15 cellular contexts compared by ENCODE assay signal in the genomic region with DNA sequence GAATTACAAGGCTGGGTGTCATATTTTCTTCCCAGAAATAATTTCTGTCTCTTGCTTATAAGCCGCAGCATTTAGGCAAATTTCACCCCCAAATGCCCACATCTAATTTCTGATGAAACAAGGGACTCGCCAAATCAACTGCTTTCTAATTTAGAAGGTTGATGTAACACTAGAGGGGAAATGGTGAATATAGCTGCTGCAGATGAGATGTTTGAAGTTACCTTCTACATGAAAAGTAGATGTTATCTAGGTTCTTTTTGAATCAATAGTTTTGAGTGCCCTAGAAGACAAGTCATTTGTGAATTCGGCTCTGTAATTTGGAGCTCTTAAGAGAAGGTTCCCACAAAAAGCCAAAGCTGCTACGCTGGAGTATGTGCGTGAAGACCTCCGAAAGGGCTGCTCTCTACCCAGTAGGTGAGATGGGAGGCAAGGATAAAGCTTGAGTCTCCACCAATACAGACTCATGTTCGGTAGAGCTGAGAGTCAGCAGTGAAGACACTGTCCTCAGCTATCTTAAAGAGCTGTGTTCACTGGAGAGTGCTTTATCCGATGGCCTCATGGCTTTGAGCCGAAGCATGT.
DNase-seq lines count a peak whose midpoint lies in the region; ATAC-seq lines count a peak whose summit lies in the region.
"Had no signal": no experiment of that assay in that cellular context is flagged by ENCODE, and none has a peak within 500 bp of the region (broad histone marks: within the 10 kb centered on the region; RNA-seq: fewer than 3 reads in every experiment).

No MANE protein-coding gene starts in this region.

- peaks cover 0 to under 1% (median 0%) of the 10 kb centered on the region in 7 donors for H3K9me3 Mint-ChIP-seq in CD4-positive, CD25-positive, alpha-beta regulatory T cell
- no peaks in the 10 kb centered on the region for H3K9me3 Mint-ChIP-seq in stimulated activated effector memory CD8-positive, alpha-beta T cell treated with anti-CD3 and anti-CD28 coated beads, Interleukin-12 subunit alpha, Interleukin-12 subunit beta, amount 100 ng/mL, for 72 hours

- peak overlapping the region; percentile 81 for H3K27ac ChIP-seq in CD4-positive, CD25-positive, alpha-beta regulatory T cell (ENCODE audit: insufficient read depth, low read length, poor library complexity, severe bottlenecking)
- H3K27ac ChIP-seq: 22Rv1, A549, C4-2B, HL-60 had no signal

- ATAC-seq in activated CD4-positive, CD25-positive, alpha-beta regulatory T cell treated with anti-CD3 and anti-CD28 coated beads, Interleukin-2, amount 50 U/mL, for 24 hours: peak; percentile 65 to 73
- ATAC-seq in CD4-positive, CD25-positive, alpha-beta regulatory T cell (ENCODE audit: low read depth in 2 of 2): peak; percentile 68
- ATAC-seq in GM18868 (IDR thresholded peaks at IDR 0.05; ENCODE audit: unreplicated experiment) (peak; percentile 47), HG02610 (IDR thresholded peaks at IDR 0.05; ENCODE audit: unreplicated experiment) (no peak)
- peak; percentile 37 for ATAC-seq in stimulated activated effector memory CD8-positive, alpha-beta T cell treated with anti-CD3 and anti-CD28 coated beads, Interleukin-12 subunit alpha, Interleukin-12 subunit beta, amount 100 ng/mL, for 72 hours
- ATAC-seq: A549 had no signal

- H3K36me3 Mint-ChIP-seq in CD4-positive, CD25-positive, alpha-beta regulatory T cell: no peaks in the 10 kb centered on the region
- no peaks in the 10 kb centered on the region for H3K36me3 Mint-ChIP-seq in stimulated activated effector memory CD8-positive, alpha-beta T cell treated with anti-CD3 and anti-CD28 coated beads, Interleukin-12 subunit alpha, Interleukin-12 subunit beta, amount 100 ng/mL, for 72 hours

- H3K36me3 ChIP-seq in CD4-positive, CD25-positive, alpha-beta regulatory T cell (ENCODE audit: control insufficient read depth, insufficient read depth, low read length): no peaks in the 10 kb centered on the region

- no peaks in the 10 kb centered on the region for H3K27me3 Mint-ChIP-seq in CD4-positive, CD25-positive, alpha-beta regulatory T cell

- H3K4me3 Mint-ChIP-seq in CD4-positive, CD25-positive, alpha-beta regulatory T cell: peak overlapping the region; percentile 88 to 93 (median 91)
- H3K4me3 Mint-ChIP-seq in stimulated activated effector memory CD8-positive, alpha-beta T cell treated with anti-CD3 and anti-CD28 coated beads, Interleukin-12 subunit alpha, Interleukin-12 subunit beta, amount 100 ng/mL, for 72 hours: no peak overlapping the region

- H3K4me1 Mint-ChIP-seq in CD4-positive, CD25-positive, alpha-beta regulatory T cell: peaks cover 11 to 35% (median 24%) of the 10 kb centered on the region in 4 donors
- peaks cover 8% of the 10 kb centered on the region for H3K4me1 Mint-ChIP-seq in stimulated activated effector memory CD8-positive, alpha-beta T cell treated with anti-CD3 and anti-CD28 coated beads, Interleukin-12 subunit alpha, Interleukin-12 subunit beta, amount 100 ng/mL, for 72 hours

- H3K4me1 ChIP-seq in CD4-positive, CD25-positive, alpha-beta regulatory T cell (ENCODE audit: control insufficient read depth, insufficient read depth, low read length, poor library complexity, severe bottlenecking): peaks cover 19% of the 10 kb centered on the region
- H3K4me1 ChIP-seq: A549, Caco-2 had no signal

- no peaks in the 10 kb centered on the region for H3K9me3 ChIP-seq in CD4-positive, CD25-positive, alpha-beta regulatory T cell (ENCODE audit: control insufficient read depth in 2 of 2, low read length in 2 of 2)
- H3K9me3 ChIP-seq: A549, Caco-2 had no signal

- no peaks in the 10 kb centered on the region for H3K27me3 ChIP-seq in CD4-positive, CD25-positive, alpha-beta regulatory T cell (ENCODE audit: control insufficient read depth, insufficient read depth, low read length)

- peak overlapping the region; percentile 97 for H3K4me3 ChIP-seq in CD4-positive, CD25-positive, alpha-beta regulatory T cell (ENCODE audit: low read depth, low read length)
- H3K4me3 ChIP-seq: A549 had no signal

- H3K27ac Mint-ChIP-seq in CD4-positive, CD25-positive, alpha-beta regulatory T cell: peak overlapping the region; percentile 89 to 96 (median 89)
- no peak overlapping the region for H3K27ac Mint-ChIP-seq in stimulated activated effector memory CD8-positive, alpha-beta T cell treated with anti-CD3 and anti-CD28 coated beads, Interleukin-12 subunit alpha, Interleukin-12 subunit beta, amount 100 ng/mL, for 72 hours

- DNase-seq in activated CD4-positive, CD25-positive, alpha-beta regulatory T cell treated with anti-CD3 and anti-CD28 coated beads, Interleukin-2, amount 50 U/mL, for 72 hours: no peak
- DNase-seq in CD4-positive, CD25-positive, alpha-beta regulatory T cell: peak in 2 of 3 donors; percentile 35 to 42
- DNase-seq in stimulated activated effector memory CD8-positive, alpha-beta T cell treated with anti-CD3 and anti-CD28 coated beads, Interleukin-12 subunit alpha, Interleukin-12 subunit beta, amount 100 ng/mL, for 72 hours (ENCODE audit: low spot score in 2 of 2): no peak
- no peak for DNase-seq in SHP77 treated with DMSO at 0.1 percent for 48 hours (lab: John Stamatoyannopoulos, UW)
- DNase-seq: AML-193, Caco-2, GDM1, HCEC 1CT had no signal

Comparison
In these comparisons a context has a peak if more than half of its experiments do, and no peak if none do; other contexts are left out.
1. DNase-seq: peak in CD4-positive, CD25-positive, alpha-beta regulatory T cell (2 of 3); none in activated CD4-positive, CD25-positive, alpha-beta regulatory T cell treated with anti-CD3 and anti-CD28 coated beads, Interleukin-2, amount 50 U/mL, for 72 hours (single experiment), stimulated activated effector memory CD8-positive, alpha-beta T cell treated with anti-CD3 and anti-CD28 coated beads, Interleukin-12 subunit alpha, Interleukin-12 subunit beta, amount 100 ng/mL, for 72 hours (0 of 2) and SHP77 treated with DMSO at 0.1 percent for 48 hours (single experiment).